In genomic region chr9:130983283-130983670, GRCh38 we compare ENCODE assay signal across 8 cellular contexts. TPM values are rescaled to one million over a fixed set of nuclear protein-coding genes. Genes with fewer than 3 reads are reported as not detected.
"Had no signal": no experiment of that assay in that cellular context is flagged by ENCODE, and none has a peak within 500 bp of the region (broad histone marks: within the 10 kb centered on the region; RNA-seq: fewer than 3 reads in every experiment).

No MANE protein-coding gene starts in this region.

- H3K4me1 ChIP-seq: HAP-1 had no signal

- H3K4me3 Mint-ChIP-seq: HFFc6, IgD-negative memory B cell had no signal

- FAIRE-seq: HepG2 had no signal

- H3K27ac Mint-ChIP-seq: HFFc6, IgD-negative memory B cell had no signal

- H3K4me1 Mint-ChIP-seq: IgD-negative memory B cell had no signal

- H3K36me3 ChIP-seq: HAP-1 had no signal

- H2AFZ ChIP-seq: GM23248 had no signal

- H3K9me3 Mint-ChIP-seq: HFFc6 had no signal

- DNase-seq: GM23248, GOT3, HFFc6 had no signal

- H3K9me3 ChIP-seq: HAP-1 had no signal

- H3K27ac ChIP-seq: GM23248, HL-60 had no signal

- ATAC-seq: HCT116, HepG2 had no signal

- H3K4me3 ChIP-seq: GM23248, HAP-1 had no signal

- H3K36me3 Mint-ChIP-seq: IgD-negative memory B cell had no signal

- H3K9ac ChIP-seq: GM23248 had no signal

RNA-seq across cellular contexts. Expression of gene LAMC3, which starts 25.7 kb away (rescaled TPM):
- total RNA-seq: GM23248, HFFc6 had no signal
- polyA plus RNA-seq: GM23248, IgD-negative memory B cell had no signal

RNA-seq across cellular contexts. Expression of gene FIBCD1, which starts 44.2 kb away (rescaled TPM):
- polyA plus RNA-seq: IgD-negative memory B cell had no signal
